12 cellular contexts compared by ENCODE assay signal in the genomic region with DNA sequence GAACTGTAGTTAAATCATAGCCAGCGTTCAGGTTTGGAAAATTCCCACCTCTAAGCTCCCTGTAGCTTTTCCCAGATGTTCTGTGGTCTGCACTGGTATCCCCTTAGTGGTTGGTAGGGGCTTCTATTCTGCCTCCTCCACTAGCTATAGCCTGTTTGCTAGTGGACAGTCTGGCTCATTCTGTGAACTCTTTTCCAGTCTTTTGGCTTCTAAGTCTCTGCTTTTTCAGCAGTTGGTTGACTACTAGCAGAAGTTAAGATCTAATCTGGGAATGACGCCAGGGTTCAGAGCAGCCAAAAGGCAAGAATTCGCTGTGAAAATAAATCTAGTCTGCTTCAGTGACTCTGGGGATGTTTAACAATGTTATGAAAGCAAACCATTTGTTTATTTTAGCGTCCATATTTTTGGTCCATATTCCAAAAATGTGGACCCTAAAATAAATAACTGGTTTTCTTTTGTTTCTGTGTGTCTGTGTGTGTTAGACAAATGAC.
A peak's percentile ranks its signal among the peaks of the same experiment; 100 is the strongest.
DNase-seq lines count a peak whose midpoint lies in the region; ATAC-seq, FAIRE-seq and TF ChIP-seq lines count a peak whose summit lies in the region.
"Had no signal": no experiment of that assay in that cellular context is flagged by ENCODE, and none has a peak within 500 bp of the region (broad histone marks: within the 10 kb centered on the region; RNA-seq: fewer than 3 reads in every experiment).

No MANE protein-coding gene starts in this region.

- no peaks in the 10 kb centered on the region for H3K36me3 ChIP-seq in pancreas
- H3K36me3 ChIP-seq in spleen, result no peaks in the 10 kb centered on the region
- H3K36me3 ChIP-seq in CD4-positive, alpha-beta memory T cell (ENCODE audit: insufficient read depth, low read length), result no peaks in the 10 kb centered on the region

- in situ Hi-C loops in Caki2 (cut with HindIII; ENCODE audit: low pct_unique_long_range_greater_than_20kb, low sequenced_read_pairs), result loop anchor here (25.0 kb wide), 1 partner anchor 154 kb away; the partner anchor contains the start of gene UNC13C

- no peaks in the 10 kb centered on the region for H3K4me1 Mint-ChIP-seq in CD4-positive, alpha-beta memory T cell

- CTCF ChIA-PET in CD4-positive, alpha-beta memory T cell (lab: Charles Lee; ENCODE audit: partially characterized antibody), result no interaction called here

- H3K9me3 ChIP-seq in pancreas (no peaks in the 10 kb centered on the region), spleen (no peaks in the 10 kb centered on the region)
- H3K9me3 ChIP-seq in CD4-positive, alpha-beta memory T cell (ENCODE audit: control insufficient read depth in 1 of 2, low read length in 2 of 2), result no peaks in the 10 kb centered on the region

- H3K9me3 Mint-ChIP-seq in CD4-positive, alpha-beta memory T cell, result peaks cover 0 to 6% (median 2%) of the 10 kb centered on the region in 8 donors

- 24 to 25% methylated on average over 4 of the region's 4 CpGs for WGBS in pancreas, 2 donors
- 52 to 68% (median 60%) methylated on average over 4 of the region's 4 CpGs for WGBS in spleen, 5 donors

- no peak overlapping the region for H3K4me3 Mint-ChIP-seq in CD4-positive, alpha-beta memory T cell
- H3K4me3 Mint-ChIP-seq: activated naive CD8-positive, alpha-beta T cell had no signal

- peak; percentile 23 for FAIRE-seq in pancreas (lab: Jason Lieb, UNC)
- FAIRE-seq: endothelial cell of umbilical vein had no signal

- H3K4me1 ChIP-seq in pancreas (peaks cover 0 to 8% (median 0%) of the 10 kb centered on the region in 3 donors), spleen (no peaks in the 10 kb centered on the region)
- no peaks in the 10 kb centered on the region for H3K4me1 ChIP-seq in CD4-positive, alpha-beta memory T cell (ENCODE audit: insufficient read depth, low read length)

- H3K27ac Mint-ChIP-seq in CD4-positive, alpha-beta memory T cell, result no peak overlapping the region
- H3K27ac Mint-ChIP-seq: activated naive CD8-positive, alpha-beta T cell had no signal

- H3K27ac ChIP-seq in pancreas (no peak overlapping the region), spleen (no peak overlapping the region)
- no peak overlapping the region for H3K27ac ChIP-seq in CD4-positive, alpha-beta memory T cell (ENCODE audit: low read depth, low read length)

- H3K27me3 Mint-ChIP-seq in CD4-positive, alpha-beta memory T cell, result no peaks in the 10 kb centered on the region

- intact Hi-C loops in pancreas (cut with DNase I), result no loop called here
- intact Hi-C loops in spleen (cut with DNase I; ENCODE audit: low total_unique reads), result no loop called here
- intact Hi-C loops in CD4-positive, alpha-beta memory T cell (cut with micrococcal nuclease), result no loop called here

- H3K36me3 Mint-ChIP-seq in CD4-positive, alpha-beta memory T cell, result no peaks in the 10 kb centered on the region
- H3K36me3 Mint-ChIP-seq: activated naive CD8-positive, alpha-beta T cell had no signal

- peak in 3 of 4 donors; percentile 41 to 67 (median 58) for ATAC-seq in pancreas

- POLR2A ChIA-PET in CD4-positive, alpha-beta memory T cell (lab: Charles Lee; ENCODE audit: partially characterized antibody), result no interaction called here

- TF ChIP-seq CTCF in fibroblast of the aortic adventitia (IDR thresholded peaks at IDR 0.05; ENCODE audit: insufficient read depth, low read length), result no peak
- no peak for TF ChIP-seq CTCF in pancreas (IDR thresholded peaks at IDR 0.05)
- no peak for TF ChIP-seq CTCF in spleen (IDR thresholded peaks at IDR 0.05 in 8 of 11, conservative IDR thresholded peaks at IDR 0.05 in 3 of 11)

- no peak overlapping the region for H3K4me3 ChIP-seq in fibroblast of the aortic adventitia (ENCODE audit: low read depth, low read length)
- no peak overlapping the region for H3K4me3 ChIP-seq in pancreas
- no peak overlapping the region for H3K4me3 ChIP-seq in spleen
- H3K4me3 ChIP-seq in CD4-positive, alpha-beta memory T cell (ENCODE audit: low read length in 2 of 2), result no peak overlapping the region

- TF ChIP-seq POLR2A in spleen (IDR thresholded peaks at IDR 0.05), result no peak

- H3K27me3 ChIP-seq in pancreas, result no peaks in the 10 kb centered on the region
- H3K27me3 ChIP-seq in spleen (replicated peaks in 1 of 7), result no peaks in the 10 kb centered on the region
- H3K27me3 ChIP-seq in CD4-positive, alpha-beta memory T cell (ENCODE audit: insufficient read depth, low read length), result no peaks in the 10 kb centered on the region

- DNase-seq in Caki2 (ENCODE audit: low read depth), result peak; percentile 82
- DNase-seq in NCI-H446 treated with DMSO at 0.1 percent for 48 hours (lab: John Stamatoyannopoulos, UW), result peak; percentile 88
- DNase-seq in fibroblast of the aortic adventitia (ENCODE audit: low read depth), result peak; percentile 11
- DNase-seq in pancreas, result peak in 1 of 6 donors; percentile 3
- no peak for DNase-seq in NCI-H2171 (lab: John Stamatoyannopoulos, UW)
- no peak for DNase-seq in activated gamma-delta T cell (lab: John Stamatoyannopoulos, UW)
- DNase-seq in spleen, result no peak
- no peak for DNase-seq in CD4-positive, alpha-beta memory T cell
- DNase-seq: activated CD4-positive, alpha-beta T cell treated with anti-CD3 and anti-CD28 coated beads, Interleukin-2, amount 50 U/mL, for 4 hours; occipital lobe had no signal

Comparison
In these comparisons a context has a peak if more than half of its experiments do, and no peak if none do; other contexts are left out.
1. DNase-seq: peak in Caki2 (single experiment), NCI-H446 treated with DMSO at 0.1 percent for 48 hours (single experiment) and fibroblast of the aortic adventitia (single experiment); none in NCI-H2171 (single experiment), activated gamma-delta T cell (single experiment), spleen (single experiment) and CD4-positive, alpha-beta memory T cell (0 of 5).